ENCODE assay signal across 8 cellular contexts in the genomic region with DNA sequence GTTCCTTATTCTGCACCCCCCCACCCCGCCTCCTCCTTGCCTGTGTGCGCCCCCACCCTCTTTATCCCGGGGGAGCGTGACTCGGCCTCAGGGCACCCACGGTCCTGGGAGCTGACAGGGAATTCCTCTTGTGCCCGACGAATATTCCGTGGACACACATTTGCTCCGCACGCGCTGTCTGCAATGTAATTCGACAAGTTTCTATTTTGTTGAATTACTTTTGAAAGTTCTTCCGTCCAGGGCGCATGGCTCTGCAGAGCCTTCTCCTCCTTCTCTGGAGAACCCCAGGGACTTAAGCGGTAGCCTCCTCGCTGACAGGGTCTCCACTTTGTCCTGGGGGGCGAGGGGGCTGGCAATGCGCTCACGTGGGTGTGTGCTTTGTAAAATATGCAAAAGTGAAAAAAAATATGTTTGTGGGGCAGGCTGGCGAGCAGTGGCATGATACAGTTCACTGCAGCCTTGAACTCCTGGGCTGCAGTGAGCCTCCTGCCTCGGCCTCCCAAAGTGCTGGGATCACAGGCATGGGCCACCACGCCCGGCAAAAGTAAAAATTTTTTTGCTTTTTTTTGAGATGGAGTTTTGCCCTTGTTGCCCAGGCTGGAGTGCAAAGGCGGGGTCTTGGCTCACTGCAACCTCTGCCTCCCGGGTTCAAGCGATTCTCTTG. TPM values are rescaled to one million over a fixed set of nuclear protein-coding genes. Genes with fewer than 3 reads are reported as not detected.
DNase-seq lines count a peak whose midpoint lies in the region; ATAC-seq and TF ChIP-seq lines count a peak whose summit lies in the region.

No MANE protein-coding gene starts in this region.

- peaks cover 20% of the 10 kb centered on the region for H3K4me1 Mint-ChIP-seq in Caco-2 (ENCODE audit: low read depth, unreplicated experiment)
- peaks cover 37% of the 10 kb centered on the region for H3K4me1 Mint-ChIP-seq in endothelial cell (ENCODE audit: unreplicated experiment)

- CTCF ChIA-PET in Caco-2 (lab: Charles Lee): interaction anchor here (0.7 to 1.2 kb wide), 4 partner anchors 17 to 99 kb away, joined by 3 read pairs; partner anchors contain the start of gene KCNF1

- no peaks in the 10 kb centered on the region for H3K9me3 Mint-ChIP-seq in Caco-2 (ENCODE audit: unreplicated experiment)
- H3K9me3 Mint-ChIP-seq in endothelial cell (ENCODE audit: unreplicated experiment): no peaks in the 10 kb centered on the region

- H3K27ac Mint-ChIP-seq in Caco-2 (ENCODE audit: unreplicated experiment) (no peak overlapping the region), endothelial cell (ENCODE audit: unreplicated experiment) (peak overlapping the region; percentile 52)

- H3K27ac ChIP-seq in OCI-LY3 (ENCODE audit: low read length): no peak overlapping the region
- no peak overlapping the region for H3K27ac ChIP-seq in osteoblast (ENCODE audit: low read depth, low read length)

- H2AFZ ChIP-seq in OCI-LY3 (ENCODE audit: low read depth, low read length) (peak overlapping the region; percentile 66; the same call in 1 of the 2 replicates), osteoblast (ENCODE audit: low read length) (peak overlapping the region; percentile 70)

- H3K36me3 ChIP-seq in Caco-2 (ENCODE audit: control insufficient read depth, insufficient read depth, low read length): no peaks in the 10 kb centered on the region
- peaks cover 23% of the 10 kb centered on the region for H3K36me3 ChIP-seq in OCI-LY3 (replicated peaks; ENCODE audit: low read depth, low read length)
- H3K36me3 ChIP-seq in osteoblast (ENCODE audit: insufficient read depth, low read length): no peaks in the 10 kb centered on the region

- H3K27me3 ChIP-seq in Caco-2 (replicated peaks; ENCODE audit: control insufficient read depth, insufficient read depth, low read length) (no peaks in the 10 kb centered on the region), OCI-LY3 (ENCODE audit: low read depth, low read length) (peaks cover 30% of the 10 kb centered on the region), osteoblast (ENCODE audit: insufficient read depth, low read length) (peaks cover 17% of the 10 kb centered on the region)

- H3K4me1 ChIP-seq in Caco-2 (peaks cover 8% of the 10 kb centered on the region; the same call in 1 of the 2 replicates), OCI-LY3 (ENCODE audit: low read length) (peaks cover 32% of the 10 kb centered on the region), osteoblast (ENCODE audit: insufficient read depth, low read length) (peaks cover 24% of the 10 kb centered on the region)

- intact Hi-C loops in Caco-2 (cut with micrococcal nuclease; ENCODE audit: unreplicated experiment): loop anchor here (5.0 kb wide), 1 partner anchor 61 kb away; no protein-coding TSS in a partner anchor

- H3K27me3 Mint-ChIP-seq in Caco-2 (ENCODE audit: insufficient read depth, unreplicated experiment) (peaks cover 5% of the 10 kb centered on the region), endothelial cell (ENCODE audit: unreplicated experiment) (no peaks in the 10 kb centered on the region)

- POLR2A ChIA-PET in Caco-2 (lab: Charles Lee): no interaction called here

- peak overlapping the region; percentile 94 for H3K4me2 ChIP-seq in OCI-LY3 (ENCODE audit: low read length)
- H3K4me2 ChIP-seq in osteoblast (ENCODE audit: insufficient read depth, low read length): peak overlapping the region; percentile 81

- DNase-seq in Caco-2 (no peak), endothelial cell (ENCODE audit: low spot score) (no peak), osteoblast (ENCODE audit: insufficient read length, low spot score, missing footprints) (no peak), NCI-H2029 (lab: John Stamatoyannopoulos, UW) (no peak), mucosa of gallbladder (ENCODE audit: low spot score) (no peak), NCI-H2081 (lab: John Stamatoyannopoulos, UW) (no peak)

- H3K79me2 ChIP-seq in OCI-LY3 (ENCODE audit: low read length): peaks cover 47% of the 10 kb centered on the region
- H3K79me2 ChIP-seq in osteoblast (ENCODE audit: insufficient read depth, low read length): peaks cover 42% of the 10 kb centered on the region

- H3K4me3 ChIP-seq in Caco-2 (ENCODE audit: low read depth, low read length) (peak overlapping the region; percentile 46), OCI-LY3 (ENCODE audit: low read length) (peak overlapping the region; percentile 97), osteoblast (ENCODE audit: insufficient read depth, low read length) (peak overlapping the region; percentile 86)

- H3K9me3 ChIP-seq in Caco-2: no peaks in the 10 kb centered on the region
- no peaks in the 10 kb centered on the region for H3K9me3 ChIP-seq in OCI-LY3 (ENCODE audit: insufficient read depth, low read length)
- no peaks in the 10 kb centered on the region for H3K9me3 ChIP-seq in osteoblast (ENCODE audit: low read depth, low read length)

- H4K20me1 ChIP-seq in OCI-LY3 (ENCODE audit: insufficient read depth, low read length) (peaks cover 35% of the 10 kb centered on the region), osteoblast (ENCODE audit: insufficient read depth, low read length) (peaks cover 29% of the 10 kb centered on the region)

- TF ChIP-seq CTCF in Caco-2 (IDR thresholded peaks at IDR 0.05; ENCODE audit: insufficient read depth in 1 of 2, low read depth in 1 of 2, low read length in 1 of 2, severe bottlenecking in 1 of 2, unreplicated experiment in 1 of 2): no peak
- TF ChIP-seq CTCF in OCI-LY3 (IDR thresholded peaks at IDR 0.05; ENCODE audit: low read depth, low read length): no peak
- TF ChIP-seq CTCF in endothelial cell (IDR thresholded peaks at IDR 0.05; ENCODE audit: unreplicated experiment): no peak
- no peak for TF ChIP-seq CTCF in osteoblast (IDR thresholded peaks at IDR 0.05; ENCODE audit: extremely low read depth, low read depth, low read length)

- H3K36me3 Mint-ChIP-seq in Caco-2 (ENCODE audit: insufficient read depth, unreplicated experiment) (peaks cover 9% of the 10 kb centered on the region), endothelial cell (ENCODE audit: low read depth, unreplicated experiment) (no peaks in the 10 kb centered on the region)

- BruUV-seq in Caco-2 (replicated peaks; lab: Mats Ljungman, UMichigan): TSS peak; percentile 59

- no peak for ATAC-seq in GM19035 (IDR thresholded peaks at IDR 0.05; ENCODE audit: unreplicated experiment)

- H3K9ac ChIP-seq in OCI-LY3 (ENCODE audit: low read length): peak overlapping the region; percentile 67

- H3K4me3 Mint-ChIP-seq in Caco-2 (ENCODE audit: unreplicated experiment) (peak overlapping the region; percentile 81), endothelial cell (ENCODE audit: unreplicated experiment) (peak overlapping the region; percentile 87)

RNA-seq across cellular contexts. Expression of gene PDIA6, which starts 0.6 kb away (rescaled TPM):
- total RNA-seq in Caco-2 (2022) (379 and 384 TPM in 2 replicates), endothelial cell (ENCODE audit: unreplicated experiment) (292 TPM), osteoblast (245 and 291 TPM in 2 replicates), mucosa of gallbladder (213 TPM)

Comparison
In these comparisons a context has a peak if more than half of its experiments do, and no peak if none do; other contexts are left out.
1. H3K4me3 ChIP-seq: peak in every context shown above with its lines; median percentile 97 in OCI-LY3; 86 in osteoblast; 46 in Caco-2.